ENCODE assay signal across 27 cellular contexts in the genomic region with DNA sequence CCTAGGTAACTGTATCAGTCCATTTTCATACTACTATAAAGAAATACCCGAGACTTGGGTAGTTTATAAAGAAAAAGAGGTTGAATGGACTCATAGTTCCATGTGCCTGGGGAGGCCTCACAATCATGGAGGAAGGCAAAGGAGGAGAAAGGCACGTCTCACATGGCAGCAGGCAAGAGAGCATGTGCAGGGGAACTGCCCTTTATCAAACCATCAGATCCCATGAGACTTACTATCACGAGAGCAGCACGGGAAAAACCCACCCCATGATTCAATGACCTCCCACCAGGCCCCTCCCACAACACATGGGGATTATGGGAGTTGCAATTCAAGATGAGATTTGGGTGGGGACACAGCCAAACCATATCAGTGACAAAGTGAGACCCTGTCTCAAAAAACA.
DNase-seq lines count a peak whose midpoint lies in the region; ATAC-seq and TF ChIP-seq lines count a peak whose summit lies in the region.
"Had no signal": no experiment of that assay in that cellular context is flagged by ENCODE, and none has a peak within 500 bp of the region (broad histone marks: within the 10 kb centered on the region; RNA-seq: fewer than 3 reads in every experiment).

No MANE protein-coding gene starts in this region.

- H3K27ac Mint-ChIP-seq in activated naive CD4-positive, alpha-beta T cell treated with anti-CD3 and anti-CD28 coated beads, Interleukin-2, amount 10 ng/mL, durations not matched to agents 7 days and 5 days = peak overlapping the region; percentile 19
- H3K27ac Mint-ChIP-seq in activated naive CD8-positive, alpha-beta T cell treated with anti-CD3 and anti-CD28 coated beads, Interleukin-2, amount 50 U/mL, for 24 hours = peak overlapping the region; percentile 54
- H3K27ac Mint-ChIP-seq in stimulated activated effector memory CD8-positive, alpha-beta T cell treated with anti-CD3 and anti-CD28 coated beads, Interleukin-12 subunit alpha, Interleukin-12 subunit beta, amount 100 ng/mL, for 72 hours = peak overlapping the region; percentile 85

- H3K27me3 Mint-ChIP-seq in activated naive CD4-positive, alpha-beta T cell treated with anti-CD3 and anti-CD28 coated beads, Interleukin-2, amount 10 ng/mL, durations not matched to agents 7 days and 5 days = no peaks in the 10 kb centered on the region
- H3K27me3 Mint-ChIP-seq in activated naive CD8-positive, alpha-beta T cell treated with anti-CD3 and anti-CD28 coated beads, Interleukin-2, amount 50 U/mL, for 24 hours = no peaks in the 10 kb centered on the region

- POLR2A ChIA-PET in RWPE1 (lab: Yijun Ruan, JAX; ENCODE audit: low non-redundant PET) = no interaction called here

- DNase-seq in activated naive CD4-positive, alpha-beta T cell treated with anti-CD3 and anti-CD28 coated beads, Interleukin-2, amount 10 ng/mL, durations not matched to agents 7 days and 5 days = no peak
- DNase-seq in activated naive CD4-positive, alpha-beta T cell treated with Interleukin-2 at 50 U/mL for 16 hours = no peak
- DNase-seq in RWPE1 (ENCODE audit: low spot score) = no peak
- peak; percentile 12 for DNase-seq in activated naive CD8-positive, alpha-beta T cell treated with anti-CD3 and anti-CD28 coated beads, Interleukin-2, amount 50 U/mL, for 24 hours
- no peak for DNase-seq in stimulated activated effector memory CD8-positive, alpha-beta T cell treated with anti-CD3 and anti-CD28 coated beads, Interleukin-12 subunit alpha, Interleukin-12 subunit beta, amount 100 ng/mL, for 72 hours (ENCODE audit: low spot score in 2 of 2)
- DNase-seq in NCI-H748 (lab: John Stamatoyannopoulos, UW; ENCODE audit: unreplicated experiment) = no peak
- DNase-seq in midbrain (lab: John Stamatoyannopoulos, UW) = no peak
- no peak for DNase-seq in activated CD8-positive, alpha-beta memory T cell treated with anti-CD3 and anti-CD28 coated beads, Interleukin-2, amount 50 U/mL, for 48 hours
- DNase-seq: activated CD4-positive, CD25-positive, alpha-beta regulatory T cell treated with anti-CD3 and anti-CD28 coated beads, Interleukin-2, amount 50 U/mL, for 72 hours; activated effector memory CD4-positive, alpha-beta T cell treated with Interleukin-2 at 50 U/mL for 16 hours; body of pancreas; esophagus squamous epithelium; foreskin melanocyte; heart left ventricle; left ventricle myocardium inferior; MM.1S; NCI-H1105 treated with DMSO at 0.1 percent for 48 hours; NCI-H187 treated with DMSO at 0.1 percent for 48 hours; NCI-H2171; NCI-H510A treated with DMSO at 0.1 percent for 48 hours; OCI-M1; right cardiac atrium; stimulated activated CD4-positive, alpha-beta T cell treated with anti-CD3 and anti-CD28 coated beads, Interleukin-2, amount 100 ng/mL, for 24 hours; transverse colon had no signal

- no peak for ATAC-seq in activated naive CD8-positive, alpha-beta T cell treated with anti-CD3 and anti-CD28 coated beads, Interleukin-2, amount 50 U/mL, for 24 hours
- no peak for ATAC-seq in stimulated activated effector memory CD8-positive, alpha-beta T cell treated with anti-CD3 and anti-CD28 coated beads, Interleukin-12 subunit alpha, Interleukin-12 subunit beta, amount 100 ng/mL, for 72 hours
- ATAC-seq: body of pancreas, HCT116, heart left ventricle, right cardiac atrium had no signal

- peaks cover 21% of the 10 kb centered on the region for H3K4me1 Mint-ChIP-seq in activated naive CD4-positive, alpha-beta T cell treated with anti-CD3 and anti-CD28 coated beads, Interleukin-2, amount 10 ng/mL, durations not matched to agents 7 days and 5 days
- peaks cover 39% of the 10 kb centered on the region for H3K4me1 Mint-ChIP-seq in activated naive CD8-positive, alpha-beta T cell treated with anti-CD3 and anti-CD28 coated beads, Interleukin-2, amount 50 U/mL, for 24 hours
- peaks cover 40% of the 10 kb centered on the region for H3K4me1 Mint-ChIP-seq in stimulated activated effector memory CD8-positive, alpha-beta T cell treated with anti-CD3 and anti-CD28 coated beads, Interleukin-12 subunit alpha, Interleukin-12 subunit beta, amount 100 ng/mL, for 72 hours

- TF ChIP-seq CTCF in RWPE1 (conservative IDR thresholded peaks at IDR 0.05; ENCODE audit: low read depth) = no peak

- H3K4me3 Mint-ChIP-seq in activated naive CD4-positive, alpha-beta T cell treated with anti-CD3 and anti-CD28 coated beads, Interleukin-2, amount 10 ng/mL, durations not matched to agents 7 days and 5 days = no peak overlapping the region
- no peak overlapping the region for H3K4me3 Mint-ChIP-seq in activated naive CD8-positive, alpha-beta T cell treated with anti-CD3 and anti-CD28 coated beads, Interleukin-2, amount 50 U/mL, for 24 hours
- no peak overlapping the region for H3K4me3 Mint-ChIP-seq in stimulated activated effector memory CD8-positive, alpha-beta T cell treated with anti-CD3 and anti-CD28 coated beads, Interleukin-12 subunit alpha, Interleukin-12 subunit beta, amount 100 ng/mL, for 72 hours

- CTCF ChIA-PET in activated naive CD4-positive, alpha-beta T cell treated with anti-CD3 and anti-CD28 coated beads, Interleukin-2, amount 10 ng/mL, durations not matched to agents 7 days and 5 days (lab: Charles Lee) = no interaction called here
- CTCF ChIA-PET in RWPE1 (lab: Yijun Ruan, JAX) = no interaction called here

- peaks cover 47% of the 10 kb centered on the region for H3K36me3 Mint-ChIP-seq in activated naive CD4-positive, alpha-beta T cell treated with anti-CD3 and anti-CD28 coated beads, Interleukin-2, amount 10 ng/mL, durations not matched to agents 7 days and 5 days
- H3K36me3 Mint-ChIP-seq in activated naive CD8-positive, alpha-beta T cell treated with anti-CD3 and anti-CD28 coated beads, Interleukin-2, amount 50 U/mL, for 24 hours (ENCODE audit: low read depth) = peaks cover 38% of the 10 kb centered on the region
- H3K36me3 Mint-ChIP-seq in stimulated activated effector memory CD8-positive, alpha-beta T cell treated with anti-CD3 and anti-CD28 coated beads, Interleukin-12 subunit alpha, Interleukin-12 subunit beta, amount 100 ng/mL, for 72 hours = peaks cover 100% of the 10 kb centered on the region

- no peaks in the 10 kb centered on the region for H3K9me3 Mint-ChIP-seq in activated naive CD4-positive, alpha-beta T cell treated with anti-CD3 and anti-CD28 coated beads, Interleukin-2, amount 10 ng/mL, durations not matched to agents 7 days and 5 days
- H3K9me3 Mint-ChIP-seq in activated naive CD8-positive, alpha-beta T cell treated with anti-CD3 and anti-CD28 coated beads, Interleukin-2, amount 50 U/mL, for 24 hours = no peaks in the 10 kb centered on the region
- H3K9me3 Mint-ChIP-seq in stimulated activated effector memory CD8-positive, alpha-beta T cell treated with anti-CD3 and anti-CD28 coated beads, Interleukin-12 subunit alpha, Interleukin-12 subunit beta, amount 100 ng/mL, for 72 hours = no peaks in the 10 kb centered on the region

- peak overlapping the region; percentile 20; the same call in 1 of the 2 replicates for H3K27ac ChIP-seq in RWPE1
- H3K27ac ChIP-seq: esophagus squamous epithelium, heart left ventricle, left ventricle myocardium inferior, neutrophil, SK-N-MC, transverse colon had no signal

Comparison
In these comparisons a context has a peak if more than half of its experiments do, and no peak if none do; other contexts are left out.
1. H3K27ac Mint-ChIP-seq: peak in every context shown above with its lines; median percentile 85 in stimulated activated effector memory CD8-positive, alpha-beta T cell treated with anti-CD3 and anti-CD28 coated beads, Interleukin-12 subunit alpha, Interleukin-12 subunit beta, amount 100 ng/mL, for 72 hours; 54 in activated naive CD8-positive, alpha-beta T cell treated with anti-CD3 and anti-CD28 coated beads, Interleukin-2, amount 50 U/mL, for 24 hours; 19 in activated naive CD4-positive, alpha-beta T cell treated with anti-CD3 and anti-CD28 coated beads, Interleukin-2, amount 10 ng/mL, durations not matched to agents 7 days and 5 days.